14 cellular contexts compared by ENCODE assay signal in genomic region chr2:234887277-234887676, GRCh38.
"Had no signal": no experiment of that assay in that cellular context is flagged by ENCODE, and none has a peak within 500 bp of the region (broad histone marks: within the 10 kb centered on the region; RNA-seq: fewer than 3 reads in every experiment).

No MANE protein-coding gene starts in this region.

- H3K4me3 Mint-ChIP-seq: activated CD4-positive, alpha-beta T cell treated with anti-CD3 and anti-CD28 coated beads for 36 hours; activated CD8-positive, alpha-beta T cell treated with anti-CD3 and anti-CD28 coated beads, Interleukin-2, amount 10 ng/mL, durations not matched to agents 7 days and 5 days had no signal

- H3K27ac ChIP-seq: colonic mucosa, gastrocnemius medialis, suprapubic skin, upper lobe of left lung, VCaP had no signal

- H3K4me1 ChIP-seq: colonic mucosa, gastrocnemius medialis, upper lobe of left lung had no signal

- H3K9me3 ChIP-seq: colonic mucosa, gastrocnemius medialis, suprapubic skin, upper lobe of left lung had no signal

- H3K27ac Mint-ChIP-seq: activated CD4-positive, alpha-beta T cell treated with anti-CD3 and anti-CD28 coated beads for 36 hours; activated CD8-positive, alpha-beta T cell treated with anti-CD3 and anti-CD28 coated beads, Interleukin-2, amount 10 ng/mL, durations not matched to agents 7 days and 5 days; activated T-helper 1 cell treated with anti-CD3 and anti-CD28 coated beads, Interleukin-12 subunit alpha, Interleukin-12 subunit beta, Interleukin-2, Interleukin-4 antibody, amounts not matched to agents 30 ng/mL and 10 ng/mL and 1 ng/mL, durations not matched to agents 14 hours and 24 hours and 36 hours had no signal

- H3K36me3 ChIP-seq: colonic mucosa, gastrocnemius medialis, suprapubic skin, upper lobe of left lung had no signal

- H3K9me3 Mint-ChIP-seq: activated T-helper 1 cell treated with anti-CD3 and anti-CD28 coated beads, Interleukin-12 subunit alpha, Interleukin-12 subunit beta, Interleukin-2, Interleukin-4 antibody, amounts not matched to agents 30 ng/mL and 10 ng/mL and 1 ng/mL, durations not matched to agents 14 hours and 24 hours and 36 hours had no signal

- ATAC-seq: activated CD4-positive, alpha-beta T cell treated with anti-CD3 and anti-CD28 coated beads for 36 hours; activated CD8-positive, alpha-beta T cell treated with anti-CD3 and anti-CD28 coated beads, Interleukin-2, amount 10 ng/mL, durations not matched to agents 7 days and 5 days; gastrocnemius medialis; left ventricle myocardium superior; right cardiac atrium had no signal

- H3K27me3 ChIP-seq: colonic mucosa, gastrocnemius medialis, suprapubic skin, upper lobe of left lung had no signal

- H3K4me3 ChIP-seq: colonic mucosa, gastrocnemius medialis, suprapubic skin, upper lobe of left lung had no signal

- H3K4me1 Mint-ChIP-seq: activated CD4-positive, alpha-beta T cell treated with anti-CD3 and anti-CD28 coated beads for 36 hours had no signal

- DNase-seq: activated CD4-positive, alpha-beta T cell treated with anti-CD3 and anti-CD28 coated beads for 36 hours; activated CD8-positive, alpha-beta T cell treated with anti-CD3 and anti-CD28 coated beads, Interleukin-2, amount 10 ng/mL, durations not matched to agents 7 days and 5 days; activated naive CD4-positive, alpha-beta T cell treated with Interleukin-2 at 50 U/mL for 16 hours; colonic mucosa; effector CD4-positive, alpha-beta T cell; gastrocnemius medialis; kidney; left ventricle myocardium superior; right cardiac atrium; stimulated activated naive CD4-positive, alpha-beta T cell treated with Interleukin-2 at 50 U/mL for 16 hours; upper lobe of left lung had no signal
